12 cellular contexts compared by ENCODE assay signal in genomic region chrX:64213989-64214388, GRCh38. TPM values are rescaled to one million over a fixed set of nuclear protein-coding genes. Genes with fewer than 3 reads are reported as not detected.
A peak's percentile ranks its signal among the peaks of the same experiment; 100 is the strongest.
DNase-seq lines count a peak whose midpoint lies in the region; ATAC-seq, FAIRE-seq and TF ChIP-seq lines count a peak whose summit lies in the region.
"Not testable (repeated sequence)": the region's sequence is repeated elsewhere in the genome, so short reads cannot be mapped to it uniquely, and the experiment has no call there.
"Had no signal": no experiment of that assay in that cellular context is flagged by ENCODE, and none has a peak within 500 bp of the region (broad histone marks: within the 10 kb centered on the region; RNA-seq: fewer than 3 reads in every experiment).

No MANE protein-coding gene starts in this region.

- in situ Hi-C loops in GM23248 (cut with MboI); Panc1 (cut with HindIII; ENCODE audit: low pct_unique_long_range_greater_than_20kb, low sequenced_read_pairs); K562 (cut with MboI): not testable (repeated sequence)

- TF ChIP-seq EP300 in K562 (IDR thresholded peaks at IDR 0.05; ENCODE audit: low read length) = not testable (repeated sequence)

- not testable (repeated sequence) for H3K4me1 ChIP-seq in BE2C; GM23248 (ENCODE audit: insufficient read depth); Panc1 (ENCODE audit: control insufficient read depth, insufficient read depth, low read length); K562 (replicated peaks in 1 of 2; ENCODE audit: control insufficient read depth in 2 of 2, insufficient read depth in 2 of 2, low read length in 2 of 2); neural progenitor cell

- not testable (repeated sequence) for H3K27ac Mint-ChIP-seq in neural progenitor cell

- H3K27me3 ChIP-seq in BE2C; GM23248 (replicated peaks; ENCODE audit: insufficient read depth); Panc1 (ENCODE audit: control insufficient read depth, insufficient read depth, low read length); K562 (ENCODE audit: control insufficient read depth in 2 of 2, insufficient read depth in 2 of 2, low read length in 2 of 2); neural progenitor cell: not testable (repeated sequence)

- not testable (repeated sequence) for H3K4me3 ChIP-seq in BE2C (ENCODE audit: low read depth, low read length); GM23248; Panc1 (ENCODE audit: low read depth in 2 of 2, low read length in 2 of 2); K562; epithelial cell of proximal tubule (ENCODE audit: low read depth, low read length); neural progenitor cell

- not testable (repeated sequence) for H3K27ac ChIP-seq in GM23248; Panc1 (ENCODE audit: low read length); K562 (ENCODE audit: extremely low read depth, low read depth, low read length); neural progenitor cell

- not testable (repeated sequence) for TF ChIP-seq RAD21 in K562 (CRISPR knock-in tag; conservative IDR thresholded peaks at IDR 0.05 in 1 of 2, IDR thresholded peaks at IDR 0.05 in 1 of 2)

- TF ChIP-seq CTCF in BE2C (IDR thresholded peaks at IDR 0.05; ENCODE audit: low read depth, low read length) (peak; percentile 12; the same call in 1 of the 2 replicates), Panc1 (IDR thresholded peaks at IDR 0.05) (peak; percentile 13), K562 (IDR thresholded peaks at IDR 0.05 in 2 of 3, conservative IDR thresholded peaks at IDR 0.05 in 1 of 3; ENCODE audit: insufficient read depth in 2 of 3, low read depth in 1 of 3, low read length in 3 of 3) (peak in 2 of 3 experiments; percentile 11 to 17; a peak in 1 of 6 replicates), epithelial cell of proximal tubule (conservative IDR thresholded peaks at IDR 0.05; ENCODE audit: low read depth, low read length) (peak; percentile 10), neural progenitor cell (IDR thresholded peaks at IDR 0.05) (peak; percentile 10)

- not testable (repeated sequence) for H2AFZ ChIP-seq in GM23248; K562 (ENCODE audit: low read depth, low read length); neural progenitor cell (replicated peaks)

- not testable (repeated sequence) for H3K9me3 ChIP-seq in BE2C; GM23248 (ENCODE audit: low read depth); Panc1 (ENCODE audit: control insufficient read depth, insufficient read depth, low read depth, low read length); K562 (replicated peaks; ENCODE audit: control insufficient read depth, insufficient read depth, low read depth, low read length); neural progenitor cell (ENCODE audit: low read depth)

- POLR2A ChIA-PET in Panc1 (lab: Charles Lee); K562 (lab: Yijun Ruan, JAX): not testable (repeated sequence)

- DNase-seq in BE2C; Panc1 (ENCODE audit: low read depth, low spot score); epithelial cell of proximal tubule (ENCODE audit: low read depth); left lobe of liver (ENCODE audit: low spot score); neural progenitor cell (ENCODE audit: low spot score): not testable (repeated sequence)
- DNase-seq in GM23248 (peak; percentile 1), HT-29 (ENCODE audit: low spot score) (peak; percentile 16), K562 (ENCODE audit: extremely low read depth in 1 of 4, low spot score in 3 of 4) (peak in 1 of 4 experiments; percentile 3)

- H3K4me3 Mint-ChIP-seq in neural progenitor cell = not testable (repeated sequence)

- not testable (repeated sequence) for H3K36me3 Mint-ChIP-seq in neural progenitor cell

- H3K4me2 ChIP-seq in GM23248 (ENCODE audit: unreplicated experiment); K562 (ENCODE audit: insufficient read depth, low read length); neural progenitor cell: not testable (repeated sequence)

- intact Hi-C loops in Panc1 (cut with micrococcal nuclease; ENCODE audit: unreplicated experiment); K562 (cut with micrococcal nuclease): not testable (repeated sequence)

- H3K36me3 ChIP-seq in BE2C; GM23248 (ENCODE audit: low read depth); Panc1 (ENCODE audit: control insufficient read depth, insufficient read depth, low read length); K562 (ENCODE audit: control insufficient read depth, insufficient read depth, low read length); neural progenitor cell: not testable (repeated sequence)

- H3K4me1 Mint-ChIP-seq in neural progenitor cell = not testable (repeated sequence)

- H3K79me2 ChIP-seq in GM23248 (ENCODE audit: insufficient read depth); K562 (ENCODE audit: control insufficient read depth, insufficient read depth, low read length); neural progenitor cell (ENCODE audit: low read depth): not testable (repeated sequence)

- not testable (repeated sequence) for H3K9me3 Mint-ChIP-seq in neural progenitor cell

- FAIRE-seq in K562 (lab: Jason Lieb, UNC) = not testable (repeated sequence)

- TF ChIP-seq POLR2A in K562 (conservative IDR thresholded peaks at IDR 0.05) = not testable (repeated sequence)

- not testable (repeated sequence) for H3K9me1 ChIP-seq in K562 (ENCODE audit: control insufficient read depth, insufficient read depth, low read length)

- not testable (repeated sequence) for H3K27me3 Mint-ChIP-seq in neural progenitor cell (ENCODE audit: insufficient read depth, low read depth)

- ATAC-seq in Panc1, K562: not testable (repeated sequence)
- ATAC-seq in left lobe of liver = peak; percentile 41

- not testable (repeated sequence) for H3K9ac ChIP-seq in GM23248; K562 (ENCODE audit: insufficient read depth in 1 of 2, low read depth in 2 of 2, low read length in 2 of 2); neural progenitor cell

- CTCF ChIA-PET in Panc1 (lab: Charles Lee); K562 (lab: Yijun Ruan, JAX; ENCODE audit: low intra/inter-chr PET ratio): not testable (repeated sequence)

- not testable (repeated sequence) for H4K20me1 ChIP-seq in GM23248 (ENCODE audit: insufficient read depth); K562 (replicated peaks; ENCODE audit: control insufficient read depth, insufficient read depth, low read length); neural progenitor cell (ENCODE audit: low read depth)

- H3K9me2 ChIP-seq in GM23248 (ENCODE audit: insufficient read depth) = not testable (repeated sequence)

- not testable (repeated sequence) for BruUV-seq in Panc1 (replicated peaks; lab: Mats Ljungman, UMichigan); K562 (replicated peaks; lab: Mats Ljungman, UMichigan)

- not testable (repeated sequence) for H3F3A ChIP-seq in GM23248 (ENCODE audit: insufficient read depth); neural progenitor cell (ENCODE audit: low read depth)

RNA-seq across cellular contexts. Expression of gene AMER1, which starts 8.5 kb away (rescaled TPM):
- 2.9 TPM for polyA plus RNA-seq in BE2C (2012; ENCODE audit: insufficient read depth, insufficient read length, low read depth)
- 1.9 and 2.3 TPM in 2 replicates for total RNA-seq in GM23248 (2014; rRNA removed; shearing (Covaris generic))
- polyA plus RNA-seq in GM23248 (2016; fragmentation: Nextera tagmentation; extraction: Ambion mirVana) = 0.05 and 0.11 TPM in 2 replicates
- 2.6 and 3.3 TPM in 2 replicates for total RNA-seq in HT-29 (2014; rRNA removed; shearing (Covaris generic))
- 3.9 TPM for total RNA-seq in Panc1 (2021; ENCODE audit: unreplicated experiment)
- 2.4 TPM for polyA plus RNA-seq in Panc1 (2012; ENCODE audit: insufficient read length)
- 5.1 and 6.5 TPM in 2 replicates for total RNA-seq in K562 (2011; cell fraction: chromatin; rRNA removed; ENCODE audit: low replicate concordance)
- total RNA-seq in K562 (2011; cell fraction: nucleolus; rRNA removed) = 3.9 and 4.3 TPM in 2 replicates
- total RNA-seq in K562 (2011; cell fraction: nucleoplasm; rRNA removed) = 5.2 and 5.6 TPM in 2 replicates
- 3.0 and 4.2 TPM in 2 replicates for total RNA-seq in K562 (2014; rRNA removed)
- total RNA-seq in K562 (2014; rRNA removed; fragmentation: Illumina TruSeq; extraction: Trizol) = 3.5 TPM in 2 replicates
- 4.3 and 4.6 TPM in 2 replicates for total RNA-seq in K562 (2015; rRNA removed; fragmentation: Illumina TruSeq; extraction: Trizol)
- total RNA-seq in K562 (2021) = 4.6 and 5.0 TPM in 2 replicates
- polyA plus RNA-seq in K562 (2011; rRNA removed) = 1.6 and 2.3 TPM in 2 replicates
- polyA plus RNA-seq in K562 (2011; cell fraction: cytosol; rRNA removed) = 1.4 and 1.8 TPM in 2 replicates
- 1.4 and 2.2 TPM in 2 replicates for polyA plus RNA-seq in K562 (2011; cell fraction: nucleus; rRNA removed)
- 0.96 and 2.5 TPM in 2 replicates for polyA plus RNA-seq in K562 (2012)
- 3.8 and 4.6 TPM in 2 replicates for polyA plus RNA-seq in K562 (2014; fragmentation: Illumina TruSeq; extraction: Trizol)
- under 1 TPM; 0.29 to 0.46 TPM for polyA plus RNA-seq in K562 (2014; fragmentation: Nextera tagmentation; extraction: Ambion mirVana)
- 2.3 and 3.5 TPM in 2 replicates for polyA plus RNA-seq in K562 (2014; rRNA removed)
- polyA minus RNA-seq in K562 (2011; rRNA and poly(A)+ RNA removed) = 3.3 and 4.9 TPM in 2 replicates
- polyA minus RNA-seq in K562 (2011; cell fraction: cytosol; rRNA and poly(A)+ RNA removed) = 2.2 and 2.9 TPM in 2 replicates
- 1.9 and 2.3 TPM in 2 replicates for polyA minus RNA-seq in K562 (2011; cell fraction: nucleus; rRNA and poly(A)+ RNA removed)
- total RNA-seq in epithelial cell of proximal tubule = 1.6 and 1.9 TPM in 2 replicates
- total RNA-seq in left lobe of liver = 5.0 TPM
- 6.7 and 7.8 TPM in 2 replicates for total RNA-seq in neural progenitor cell (ENCODE audit: low replicate concordance)

RNA-seq across cellular contexts. Expression of gene ASB12, which starts 16.4 kb away (rescaled TPM):
- 2.9 TPM for polyA plus RNA-seq in BE2C (2012; ENCODE audit: insufficient read depth, insufficient read length, low read depth)
- 0.22 TPM in 1 of 2 replicates, not detected in the other for total RNA-seq in GM23248 (2014; rRNA removed; shearing (Covaris generic))
- polyA plus RNA-seq in GM23248 (2016; fragmentation: Nextera tagmentation; extraction: Ambion mirVana) = not detected in 2 replicates
- total RNA-seq in HT-29 (2014; rRNA removed; shearing (Covaris generic)) = 0.05 TPM in 1 of 2 replicates, not detected in the other
- total RNA-seq in Panc1 (2021; ENCODE audit: unreplicated experiment) = not detected
- not detected for polyA plus RNA-seq in Panc1 (2012; ENCODE audit: insufficient read length)
- 0.39 TPM in 1 of 2 replicates, not detected in the other for total RNA-seq in K562 (2011; cell fraction: chromatin; rRNA removed; ENCODE audit: low replicate concordance)
- total RNA-seq in K562 (2011; cell fraction: nucleolus; rRNA removed) = 0.33 and 0.39 TPM in 2 replicates
- total RNA-seq in K562 (2011; cell fraction: nucleoplasm; rRNA removed) = 0.46 TPM in 1 of 2 replicates, not detected in the other
- total RNA-seq in K562 (2014; rRNA removed) = not detected in 2 replicates
- 0.26 TPM in 1 of 2 replicates, not detected in the other for total RNA-seq in K562 (2014; rRNA removed; fragmentation: Illumina TruSeq; extraction: Trizol)
- total RNA-seq in K562 (2015; rRNA removed; fragmentation: Illumina TruSeq; extraction: Trizol) = 0.14 TPM in 1 of 2 replicates, not detected in the other
- 0.18 and 0.33 TPM in 2 replicates for total RNA-seq in K562 (2021)
- 0.37 and 0.53 TPM in 2 replicates for polyA plus RNA-seq in K562 (2011; rRNA removed)
- 0.35 and 1.5 TPM in 2 replicates for polyA plus RNA-seq in K562 (2011; cell fraction: cytosol; rRNA removed)
- 0.48 and 1.0 TPM in 2 replicates for polyA plus RNA-seq in K562 (2011; cell fraction: nucleus; rRNA removed)
- 0.22 and 0.42 TPM in 2 replicates for polyA plus RNA-seq in K562 (2012)
- polyA plus RNA-seq in K562 (2014; fragmentation: Illumina TruSeq; extraction: Trizol) = 0.21 and 0.24 TPM in 2 replicates
- under 1 TPM; 0.53 to 0.70 TPM for polyA plus RNA-seq in K562 (2014; fragmentation: Nextera tagmentation; extraction: Ambion mirVana)
- 0.12 and 0.20 TPM in 2 replicates for polyA plus RNA-seq in K562 (2014; rRNA removed)
- polyA minus RNA-seq in K562 (2011; rRNA and poly(A)+ RNA removed) = 0.51 and 0.53 TPM in 2 replicates
- not detected in 2 replicates for polyA minus RNA-seq in K562 (2011; cell fraction: cytosol; rRNA and poly(A)+ RNA removed)
- polyA minus RNA-seq in K562 (2011; cell fraction: nucleus; rRNA and poly(A)+ RNA removed) = 0.22 TPM in 1 of 2 replicates, not detected in the other
- 0.07 TPM in 1 of 2 replicates, not detected in the other for total RNA-seq in epithelial cell of proximal tubule
- not detected for total RNA-seq in left lobe of liver
- 0.19 TPM in 1 of 2 replicates, not detected in the other for total RNA-seq in neural progenitor cell (ENCODE audit: low replicate concordance)
- total RNA-seq: Caco-2; CD8-positive, alpha-beta memory T cell; Daoy had no signal
- polyA plus RNA-seq: AG04450; CD8-positive, alpha-beta memory T cell had no signal
